ENCODE assay signal across 8 cellular contexts in the genomic region with DNA sequence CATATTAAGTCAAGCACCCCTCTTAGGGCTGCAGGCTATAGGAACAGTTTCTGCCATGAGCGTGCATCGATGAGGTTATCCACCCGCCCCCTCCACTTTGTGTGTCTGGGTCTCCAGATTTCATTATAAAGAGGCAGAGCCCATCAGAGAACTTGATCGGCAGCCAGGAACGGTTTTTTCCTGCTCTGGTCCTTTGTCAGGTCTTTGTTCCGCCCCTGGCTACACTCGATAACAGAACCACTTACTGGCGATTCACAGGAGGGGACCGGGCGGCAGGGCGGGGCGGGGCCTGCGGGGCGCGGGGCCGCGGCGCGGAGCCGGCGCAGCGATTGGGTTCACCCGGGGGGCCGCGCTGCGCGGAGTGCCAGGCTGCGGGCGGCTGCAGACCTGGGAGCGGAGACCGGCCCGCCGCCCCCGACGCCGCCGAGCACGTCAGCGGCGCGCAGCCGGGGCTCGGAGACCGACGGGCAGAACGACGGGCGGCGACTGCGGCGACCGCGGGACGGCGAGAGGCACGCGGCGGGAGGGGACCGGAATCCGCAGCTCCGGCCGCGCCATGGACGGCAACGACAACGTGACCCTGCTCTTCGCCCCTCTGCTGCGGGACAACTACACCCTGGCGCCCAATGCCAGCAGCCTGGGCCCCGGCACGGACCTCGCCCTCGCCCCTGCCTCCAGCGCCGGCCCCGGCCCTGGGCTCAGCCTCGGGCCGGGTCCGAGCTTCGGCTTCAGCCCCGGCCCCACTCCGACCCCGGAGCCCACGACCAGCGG. TPM values are rescaled to one million over a fixed set of nuclear protein-coding genes. Genes with fewer than 3 reads are reported as not detected.
DNase-seq lines count a peak whose midpoint lies in the region; ATAC-seq and TF ChIP-seq lines count a peak whose summit lies in the region.

A gene with protein sequence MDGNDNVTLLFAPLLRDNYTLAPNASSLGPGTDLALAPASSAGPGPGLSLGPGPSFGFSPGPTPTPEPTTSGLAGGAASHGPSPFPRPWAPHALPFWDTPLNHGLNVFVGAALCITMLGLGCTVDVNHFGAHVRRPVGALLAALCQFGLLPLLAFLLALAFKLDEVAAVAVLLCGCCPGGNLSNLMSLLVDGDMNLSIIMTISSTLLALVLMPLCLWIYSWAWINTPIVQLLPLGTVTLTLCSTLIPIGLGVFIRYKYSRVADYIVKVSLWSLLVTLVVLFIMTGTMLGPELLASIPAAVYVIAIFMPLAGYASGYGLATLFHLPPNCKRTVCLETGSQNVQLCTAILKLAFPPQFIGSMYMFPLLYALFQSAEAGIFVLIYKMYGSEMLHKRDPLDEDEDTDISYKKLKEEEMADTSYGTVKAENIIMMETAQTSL (plus strand): TSS at position 338 of the 771 bp plus-strand sequence. CDS start 219 bp downstream, at position 557.

- H3K4me1 ChIP-seq in heart left ventricle (peaks cover 0 to 16% (median 0%) of the 10 kb centered on the region in 12 donors), neuron (ENCODE audit: insufficient read depth, low read length) (no peaks in the 10 kb centered on the region)

- TF ChIP-seq CTCF in heart left ventricle (IDR thresholded peaks at IDR 0.05) (no peak), chondrocyte (IDR thresholded peaks at IDR 0.05) (no peak)

- H3K36me3 ChIP-seq in heart left ventricle (no peaks in the 10 kb centered on the region), neuron (ENCODE audit: insufficient read depth, low read length) (no peaks in the 10 kb centered on the region)

- peak in 2 of 4 donors; percentile 31 to 38 for ATAC-seq in heart left ventricle
- no peak for ATAC-seq in left ventricle myocardium superior
- ATAC-seq in HG02610 (IDR thresholded peaks at IDR 0.05; ENCODE audit: unreplicated experiment), result no peak
- no peak for ATAC-seq in HG03025 (IDR thresholded peaks at IDR 0.05; ENCODE audit: low FRiP score, unreplicated experiment)

- H3K9me3 ChIP-seq in heart left ventricle, result no peaks in the 10 kb centered on the region
- peaks cover 11% of the 10 kb centered on the region for H3K9me3 ChIP-seq in neuron (ENCODE audit: low read length)

- H3K27ac Mint-ChIP-seq in chondrocyte (ENCODE audit: unreplicated experiment), result no peak within 1 kb of the TSS

- H3K27ac ChIP-seq in heart left ventricle, result no peak within 1 kb of the TSS

- peaks cover 3% of the 10 kb centered on the region for H3K4me1 Mint-ChIP-seq in chondrocyte (ENCODE audit: low read depth)

- peaks cover 49% of the 10 kb centered on the region for H3K27me3 Mint-ChIP-seq in chondrocyte (ENCODE audit: low read depth)

- H3K36me3 Mint-ChIP-seq in chondrocyte (ENCODE audit: low read depth), result peaks cover 4% of the 10 kb centered on the region

- 1 to 8% (median 3%) methylated on average over 14 to 85 of the region's 85 CpGs for WGBS in heart left ventricle, 4 donors

- H2AFZ ChIP-seq in neuron (ENCODE audit: low read depth, low read length), result peak within 1 kb of the TSS; percentile 37

- no peak for TF ChIP-seq POLR2A in heart left ventricle (IDR thresholded peaks at IDR 0.05)

- H3K27me3 ChIP-seq in heart left ventricle (peaks cover 13 to 78% (median 41%) of the 10 kb centered on the region in 9 donors), neuron (ENCODE audit: insufficient read depth, low read length) (no peaks in the 10 kb centered on the region)

- intact Hi-C loops in heart left ventricle (cut with DNase I), result no loop called here
- intact Hi-C loops in left ventricle myocardium superior (cut with micrococcal nuclease), result no loop called here

- DNase-seq in heart left ventricle (peak in 1 of 5 donors; percentile 28), left ventricle myocardium superior (no peak), NOMO-1 treated with DMSO at 0.1 percent for 48 hours (lab: John Stamatoyannopoulos, UW; ENCODE audit: unreplicated experiment) (peak; percentile 27), chondrocyte (ENCODE audit: low spot score) (no peak), C1 segment of cervical spinal cord (lab: John Stamatoyannopoulos, UW) (no peak)

- H3K4me3 Mint-ChIP-seq in chondrocyte (ENCODE audit: unreplicated experiment), result peak within 1 kb of the TSS; percentile 58

- no peaks in the 10 kb centered on the region for H3K9me3 Mint-ChIP-seq in chondrocyte (ENCODE audit: low read depth)

- H3K4me3 ChIP-seq in heart left ventricle (peak within 1 kb of the TSS; percentile 8 to 53 (median 44)), neuron (ENCODE audit: low read length) (peak within 1 kb of the TSS; percentile 41)

RNA-seq across cellular contexts. Expression of the gene that starts here (rescaled TPM):
- total RNA-seq in heart left ventricle (under 1 TPM in 6 of 9 donors, not detected in 3; 0.16 to 0.45 (median 0.37) TPM), left ventricle myocardium superior (not detected), chondrocyte (0.18 TPM in 1 of 3 replicates, not detected in the others)
- under 1 TPM in 1 of 2 donors, not detected in 1; 0.15 TPM for polyA plus RNA-seq in heart left ventricle
